8 cellular contexts compared by ENCODE assay signal in genomic region chr3:172580680-172581079, GRCh38. TPM values are rescaled to one million over a fixed set of nuclear protein-coding genes. Genes with fewer than 3 reads are reported as not detected.
DNase-seq lines count a peak whose midpoint lies in the region; ATAC-seq, FAIRE-seq and TF ChIP-seq lines count a peak whose summit lies in the region.

No MANE protein-coding gene starts in this region.

- intact Hi-C loops in kidney (cut with DNase I) = no loop called here

- no peak for TF ChIP-seq CTCF in kidney (IDR thresholded peaks at IDR 0.05; ENCODE audit: borderline replicate concordance, extremely low read depth, insufficient read depth)

- H3K36me3 ChIP-seq in kidney (ENCODE audit: control insufficient read depth in 1 of 2, insufficient read depth in 2 of 2, low read length in 2 of 2) = no peaks in the 10 kb centered on the region

- FAIRE-seq in kidney (lab: Jason Lieb, UNC) = no peak

- H3K4me3 ChIP-seq in kidney (ENCODE audit: low read length in 2 of 2) = no peak overlapping the region

- no peak for DNase-seq in kidney
- no peak for DNase-seq in DMS114 treated with DMSO at 0.1 percent for 48 hours (lab: John Stamatoyannopoulos, UW; ENCODE audit: unreplicated experiment)
- no peak for DNase-seq in NCI-H774 (lab: John Stamatoyannopoulos, UW)
- no peak for DNase-seq in SW 1271 (lab: John Stamatoyannopoulos, UW)
- no peak for DNase-seq in HCEC 1CT

- ATAC-seq in GM18517 (IDR thresholded peaks at IDR 0.05; ENCODE audit: unreplicated experiment) (peak; percentile 89), GM21576 (IDR thresholded peaks at IDR 0.05; ENCODE audit: unreplicated experiment) (peak; percentile 85), HG03575 (IDR thresholded peaks at IDR 0.05; ENCODE audit: extremely low read depth, insufficient number of reproducible peaks, low FRiP score, unreplicated experiment) (peak; percentile 88)

- peaks cover 17 to 19% of the 10 kb centered on the region in 2 donors for H3K4me1 ChIP-seq in kidney (ENCODE audit: control insufficient read depth in 1 of 2, insufficient read depth in 1 of 2, low read depth in 1 of 2, low read length in 2 of 2)

- H3K9ac ChIP-seq in kidney (ENCODE audit: low read length in 2 of 2) = no peak overlapping the region

- peak overlapping the region; percentile 49 to 79 for H3K27ac ChIP-seq in kidney (ENCODE audit: low read depth in 2 of 2, low read length in 2 of 2)

- H3K9me3 ChIP-seq in kidney (ENCODE audit: control insufficient read depth in 1 of 2, low read length in 2 of 2) = no peaks in the 10 kb centered on the region

RNA-seq across cellular contexts. Expression of gene TNFSF10, which starts 57.5 kb away (rescaled TPM):
- total RNA-seq in kidney = 277 TPM
- 75.4 TPM for polyA plus RNA-seq in kidney (ENCODE audit: insufficient read depth, low read depth, low replicate concordance)
